19 cellular contexts compared by ENCODE assay signal in genomic region chr21:44702111-44702972, GRCh38. TPM values are rescaled to one million over a fixed set of nuclear protein-coding genes. Genes with fewer than 3 reads are reported as not detected.
A peak's percentile ranks its signal among the peaks of the same experiment; 100 is the strongest.
DNase-seq lines count a peak whose midpoint lies in the region; ATAC-seq, FAIRE-seq and TF ChIP-seq lines count a peak whose summit lies in the region.
"Had no signal": no experiment of that assay in that cellular context is flagged by ENCODE, and none has a peak within 500 bp of the region (broad histone marks: within the 10 kb centered on the region; RNA-seq: fewer than 3 reads in every experiment).

No MANE protein-coding gene starts in this region.

- H3K4me1 ChIP-seq in right atrium auricular region (no peaks in the 10 kb centered on the region), HepG2 (ENCODE audit: insufficient read depth, low read length) (peaks cover 71% of the 10 kb centered on the region)
- H3K4me1 ChIP-seq: adrenal gland had no signal

- TF ChIP-seq CTCF in right atrium auricular region (IDR thresholded peaks at IDR 0.05), result no peak
- no peak for TF ChIP-seq CTCF in HepG2 (CRISPR knock-in tag; IDR thresholded peaks at IDR 0.05)

- peak overlapping the region; percentile 60 for H3K4me2 ChIP-seq in HepG2 (ENCODE audit: low read depth, low read length)

- H3K36me3 ChIP-seq in right atrium auricular region (no peaks in the 10 kb centered on the region), HepG2 (replicated peaks in 1 of 2; ENCODE audit: control insufficient read depth in 1 of 2, insufficient read depth in 2 of 2, low read length in 2 of 2) (no peaks in the 10 kb centered on the region)
- H3K36me3 ChIP-seq: adrenal gland had no signal

- CTCF ChIA-PET in HepG2 (lab: Yijun Ruan, JAX; ENCODE audit: low intra/inter-chr PET ratio, low total read pairs), result no interaction called here

- 0 out of 2 replicates have a peak overlapping the region, but pooled peaks have one; percentile 9 for H3K9ac ChIP-seq in HepG2 (ENCODE audit: insufficient read depth, low read depth, low read length)

- POLR2A ChIA-PET in HepG2 (lab: Yijun Ruan, JAX), result no interaction called here

- no peak overlapping the region for H2AFZ ChIP-seq in HepG2 (ENCODE audit: low read length)

- no peak overlapping the region for H3K27ac ChIP-seq in right atrium auricular region
- no peak overlapping the region for H3K27ac ChIP-seq in HepG2 (ENCODE audit: extremely low read length, insufficient read depth, low read length)
- H3K27ac ChIP-seq: adrenal gland had no signal

- ATAC-seq in left ventricle myocardium superior, result no peak
- ATAC-seq in HepG2, result peak; percentile 14
- no peak for ATAC-seq in stimulated activated naive CD8-positive, alpha-beta T cell treated with anti-CD3 and anti-CD28 coated beads, Interleukin-15, Interleukin-2, amounts not matched to agents 100 U/mL and 50 U/mL, for 24 hours
- ATAC-seq in HG02840 (IDR thresholded peaks at IDR 0.05; ENCODE audit: low FRiP score, unreplicated experiment), result no peak

- BruUV-seq in HepG2 (replicated peaks; lab: Mats Ljungman, UMichigan), result no TSS peak

- H3K9me3 ChIP-seq in right atrium auricular region, result no peaks in the 10 kb centered on the region
- no peaks in the 10 kb centered on the region for H3K9me3 ChIP-seq in HepG2 (ENCODE audit: low read length)
- H3K9me3 ChIP-seq: adrenal gland had no signal

- no peak for TF ChIP-seq POLR2A in HepG2 (IDR thresholded peaks at IDR 0.05; ENCODE audit: insufficient read depth in 1 of 2, low read depth in 2 of 2, low read length in 2 of 2)

- peak; percentile 53 for DNase-seq in right atrium auricular region (ENCODE audit: low spot score)
- no peak for DNase-seq in left ventricle myocardium superior
- peak; percentile 8 to 54 for DNase-seq in NCI-H446 (lab: John Stamatoyannopoulos, UW)
- DNase-seq in HepG2 (ENCODE audit: low spot score), result no peak
- DNase-seq in stimulated activated naive CD8-positive, alpha-beta T cell treated with anti-CD3 and anti-CD28 coated beads, Interleukin-15, Interleukin-2, amounts not matched to agents 100 U/mL and 50 U/mL, for 24 hours, result no peak
- no peak for DNase-seq in GM19238 (ENCODE audit: insufficient read length, low spot score)
- no peak for DNase-seq in NCI-H510A treated with DMSO at 0.1 percent for 48 hours (lab: John Stamatoyannopoulos, UW)
- DNase-seq: EL, HFFc6, NCI-H187, NCI-H748 treated with DMSO at 0.1 percent for 48 hours had no signal

- no peak overlapping the region for H3K4me3 ChIP-seq in right atrium auricular region
- H3K4me3 ChIP-seq in HepG2 (replicated peaks in 1 of 3; ENCODE audit: insufficient read depth in 1 of 3, low read depth in 2 of 3, low read length in 3 of 3), result peak overlapping the region in 1 of 3 experiments; percentile 33; a peak in 1 of 6 replicates
- H3K4me3 ChIP-seq: adrenal gland had no signal

- intact Hi-C loops in left ventricle myocardium superior (cut with micrococcal nuclease) (no loop called here), HepG2 (cut with micrococcal nuclease; ENCODE audit: unreplicated experiment) (loop anchor here (5.0 kb wide), 1 partner anchor 35 kb away; no protein-coding TSS in a partner anchor)

- no peaks in the 10 kb centered on the region for H4K20me1 ChIP-seq in HepG2 (ENCODE audit: insufficient read depth, low read length)

- in situ Hi-C loops in HepG2 (cut with HindIII; ENCODE audit: extremely low pct_ligation_motif_present, low pct_unique_long_range_greater_than_20kb), result no loop called here

- H3K27me3 ChIP-seq in right atrium auricular region (peaks cover 0 to 13% of the 10 kb centered on the region in 2 donors), HepG2 (ENCODE audit: control insufficient read depth in 1 of 2, insufficient read depth in 2 of 2, low read length in 2 of 2) (peaks cover 5 to 17% of the 10 kb centered on the region in 2 experiments; a peak in 3 of 5 replicates)

- no peak for TF ChIP-seq RAD21 in HepG2 (CRISPR knock-in tag; IDR thresholded peaks at IDR 0.05)

- H3K79me2 ChIP-seq in HepG2 (ENCODE audit: insufficient read depth, low read length), result no peaks in the 10 kb centered on the region

- WGBS in HepG2 (ENCODE audit: low lambda C conversion rate), result 68% methylated on average over 9 of the region's 22 CpGs

- no peak for TF ChIP-seq EP300 in HepG2 (IDR thresholded peaks at IDR 0.05; ENCODE audit: low read depth in 2 of 2, low read length in 2 of 2)
- TF ChIP-seq EP300 in HepG2 (CRISPR knock-in tag; IDR thresholded peaks at IDR 0.05; ENCODE audit: borderline replicate concordance), result no peak

- FAIRE-seq in HepG2 (lab: Jason Lieb, UNC), result no peak

RNA-seq across cellular contexts. Expression of gene KRTAP10-12, which starts 5.4 kb away (rescaled TPM):
- total RNA-seq in right atrium auricular region, result not detected
- total RNA-seq in left ventricle myocardium superior, result not detected
- total RNA-seq in HepG2 (2016; rRNA removed; fragmentation: Illumina TruSeq; extraction: Trizol), result not detected in 2 replicates
- total RNA-seq in HepG2 (2016; cell fraction: cytosol; rRNA removed; fragmentation: Illumina TruSeq; extraction: Trizol; ENCODE audit: low read depth), result not detected in 2 replicates
- not detected in 2 replicates for total RNA-seq in HepG2 (2016; cell fraction: insoluble cytoplasmic fraction; rRNA removed; fragmentation: Illumina TruSeq; extraction: Trizol)
- not detected in 2 replicates for total RNA-seq in HepG2 (2016; cell fraction: membrane; rRNA removed; fragmentation: Illumina TruSeq; extraction: Trizol)
- total RNA-seq in HepG2 (2016; cell fraction: nucleus; rRNA removed; fragmentation: Illumina TruSeq; extraction: Trizol), result not detected in 2 replicates
- not detected in 2 replicates for polyA plus RNA-seq in HepG2 (2011; rRNA removed)
- not detected in 2 replicates for polyA plus RNA-seq in HepG2 (2011; cell fraction: cytosol; rRNA removed)
- not detected in 2 replicates for polyA plus RNA-seq in HepG2 (2011; cell fraction: nucleus; rRNA removed)
- polyA plus RNA-seq in HepG2 (2012), result not detected in 2 replicates
- not detected in 2 replicates for polyA plus RNA-seq in HepG2 (2016; cell fraction: cytosol; fragmentation: Illumina TruSeq; extraction: Trizol; ENCODE audit: low read depth)
- not detected in 2 replicates for polyA plus RNA-seq in HepG2 (2016; cell fraction: insoluble cytoplasmic fraction; fragmentation: Illumina TruSeq; extraction: Trizol; ENCODE audit: low read depth)
- not detected in 2 replicates for polyA plus RNA-seq in HepG2 (2016; cell fraction: membrane; fragmentation: Illumina TruSeq; extraction: Trizol; ENCODE audit: low read depth)
- polyA plus RNA-seq in HepG2 (2016; cell fraction: nucleus; fragmentation: Illumina TruSeq; extraction: Trizol; ENCODE audit: insufficient read depth, low read depth), result not detected in 2 replicates
- polyA minus RNA-seq in HepG2 (2011; rRNA and poly(A)+ RNA removed; ENCODE audit: low replicate concordance), result not detected in 2 replicates
- polyA minus RNA-seq in HepG2 (2011; cell fraction: cytosol; rRNA and poly(A)+ RNA removed), result not detected in 2 replicates
- not detected in 2 replicates for polyA minus RNA-seq in HepG2 (2011; cell fraction: nucleus; rRNA and poly(A)+ RNA removed)
- total RNA-seq: activated T-helper 2 cell treated with anti-CD3 and anti-CD28 coated beads, Interferon-gamma antibody, Interleukin-2, Interleukin-4, amounts not matched to agents 10 μg/mL and 5 μg/mL and 100 μg/mL, durations not matched to agents 14 hours and 24 hours and 36 hours; adrenal gland; cardiac septum; CD8-positive, alpha-beta memory T cell; HFFc6; HT1080; kidney epithelial cell; neural crest cell had no signal
- polyA plus RNA-seq: adrenal gland; CD8-positive, alpha-beta memory T cell had no signal

RNA-seq across cellular contexts. Expression of gene TSPEAR, which starts 9.0 kb away (rescaled TPM):
- total RNA-seq in right atrium auricular region (not detected), left ventricle myocardium superior (2.7 TPM), HepG2 (2016; rRNA removed; fragmentation: Illumina TruSeq; extraction: Trizol) (0.07 and 0.18 TPM in 2 replicates)
- total RNA-seq in HepG2 (2016; cell fraction: cytosol; rRNA removed; fragmentation: Illumina TruSeq; extraction: Trizol; ENCODE audit: low read depth), result 0.09 TPM in 1 of 2 replicates, not detected in the other
- 0.10 and 0.19 TPM in 2 replicates for total RNA-seq in HepG2 (2016; cell fraction: insoluble cytoplasmic fraction; rRNA removed; fragmentation: Illumina TruSeq; extraction: Trizol)
- total RNA-seq in HepG2 (2016; cell fraction: membrane; rRNA removed; fragmentation: Illumina TruSeq; extraction: Trizol), result 0.24 and 0.28 TPM in 2 replicates
- 0.16 TPM in 1 of 2 replicates, not detected in the other for total RNA-seq in HepG2 (2016; cell fraction: nucleus; rRNA removed; fragmentation: Illumina TruSeq; extraction: Trizol)
- polyA plus RNA-seq in HepG2 (2011; rRNA removed), result 0.32 and 0.33 TPM in 2 replicates
- 0.28 and 0.32 TPM in 2 replicates for polyA plus RNA-seq in HepG2 (2011; cell fraction: cytosol; rRNA removed)
- polyA plus RNA-seq in HepG2 (2011; cell fraction: nucleus; rRNA removed), result 0.59 and 0.71 TPM in 2 replicates
- 0.63 and 0.68 TPM in 2 replicates for polyA plus RNA-seq in HepG2 (2012)
- polyA plus RNA-seq in HepG2 (2016; cell fraction: cytosol; fragmentation: Illumina TruSeq; extraction: Trizol; ENCODE audit: low read depth), result 0.10 and 0.12 TPM in 2 replicates
- polyA plus RNA-seq in HepG2 (2016; cell fraction: insoluble cytoplasmic fraction; fragmentation: Illumina TruSeq; extraction: Trizol; ENCODE audit: low read depth), result 0.19 and 0.25 TPM in 2 replicates
- 0.31 and 0.42 TPM in 2 replicates for polyA plus RNA-seq in HepG2 (2016; cell fraction: membrane; fragmentation: Illumina TruSeq; extraction: Trizol; ENCODE audit: low read depth)
- polyA plus RNA-seq in HepG2 (2016; cell fraction: nucleus; fragmentation: Illumina TruSeq; extraction: Trizol; ENCODE audit: insufficient read depth, low read depth), result 0.11 TPM in 1 of 2 replicates, not detected in the other
- 0.82 TPM in 1 of 2 replicates, not detected in the other for polyA minus RNA-seq in HepG2 (2011; rRNA and poly(A)+ RNA removed; ENCODE audit: low replicate concordance)
- 0.18 and 0.20 TPM in 2 replicates for polyA minus RNA-seq in HepG2 (2011; cell fraction: cytosol; rRNA and poly(A)+ RNA removed)
- 0.26 and 0.37 TPM in 2 replicates for polyA minus RNA-seq in HepG2 (2011; cell fraction: nucleus; rRNA and poly(A)+ RNA removed)
- total RNA-seq: activated T-helper 2 cell treated with anti-CD3 and anti-CD28 coated beads, Interferon-gamma antibody, Interleukin-2, Interleukin-4, amounts not matched to agents 10 μg/mL and 5 μg/mL and 100 μg/mL, durations not matched to agents 14 hours and 24 hours and 36 hours; adrenal gland; cardiac septum; CD8-positive, alpha-beta memory T cell; HFFc6; HT1080; kidney epithelial cell; neural crest cell had no signal
- polyA plus RNA-seq: adrenal gland had no signal

RNA-seq across cellular contexts. Expression of gene KRTAP12-1, which starts 20.4 kb away (rescaled TPM):
- total RNA-seq in right atrium auricular region (not detected), left ventricle myocardium superior (not detected), HepG2 (2016; rRNA removed; fragmentation: Illumina TruSeq; extraction: Trizol) (not detected in 2 replicates)
- total RNA-seq in HepG2 (2016; cell fraction: cytosol; rRNA removed; fragmentation: Illumina TruSeq; extraction: Trizol; ENCODE audit: low read depth), result not detected in 2 replicates
- not detected in 2 replicates for total RNA-seq in HepG2 (2016; cell fraction: insoluble cytoplasmic fraction; rRNA removed; fragmentation: Illumina TruSeq; extraction: Trizol)
- not detected in 2 replicates for total RNA-seq in HepG2 (2016; cell fraction: membrane; rRNA removed; fragmentation: Illumina TruSeq; extraction: Trizol)
- total RNA-seq in HepG2 (2016; cell fraction: nucleus; rRNA removed; fragmentation: Illumina TruSeq; extraction: Trizol), result not detected in 2 replicates
- polyA plus RNA-seq in HepG2 (2011; rRNA removed), result 0.13 TPM in 1 of 2 replicates, not detected in the other
- polyA plus RNA-seq in HepG2 (2011; cell fraction: cytosol; rRNA removed), result not detected in 2 replicates
- polyA plus RNA-seq in HepG2 (2011; cell fraction: nucleus; rRNA removed), result 0.40 TPM in 1 of 2 replicates, not detected in the other
- polyA plus RNA-seq in HepG2 (2012), result not detected in 2 replicates
- not detected in 2 replicates for polyA plus RNA-seq in HepG2 (2016; cell fraction: cytosol; fragmentation: Illumina TruSeq; extraction: Trizol; ENCODE audit: low read depth)
- not detected in 2 replicates for polyA plus RNA-seq in HepG2 (2016; cell fraction: insoluble cytoplasmic fraction; fragmentation: Illumina TruSeq; extraction: Trizol; ENCODE audit: low read depth)
- not detected in 2 replicates for polyA plus RNA-seq in HepG2 (2016; cell fraction: membrane; fragmentation: Illumina TruSeq; extraction: Trizol; ENCODE audit: low read depth)
- not detected in 2 replicates for polyA plus RNA-seq in HepG2 (2016; cell fraction: nucleus; fragmentation: Illumina TruSeq; extraction: Trizol; ENCODE audit: insufficient read depth, low read depth)
- polyA minus RNA-seq in HepG2 (2011; rRNA and poly(A)+ RNA removed; ENCODE audit: low replicate concordance), result not detected in 2 replicates
- not detected in 2 replicates for polyA minus RNA-seq in HepG2 (2011; cell fraction: cytosol; rRNA and poly(A)+ RNA removed)
- polyA minus RNA-seq in HepG2 (2011; cell fraction: nucleus; rRNA and poly(A)+ RNA removed), result not detected in 2 replicates
- total RNA-seq: activated T-helper 2 cell treated with anti-CD3 and anti-CD28 coated beads, Interferon-gamma antibody, Interleukin-2, Interleukin-4, amounts not matched to agents 10 μg/mL and 5 μg/mL and 100 μg/mL, durations not matched to agents 14 hours and 24 hours and 36 hours; adrenal gland; cardiac septum; CD8-positive, alpha-beta memory T cell; HFFc6; HT1080; kidney epithelial cell; neural crest cell had no signal
- polyA plus RNA-seq: adrenal gland; CD8-positive, alpha-beta memory T cell had no signal

RNA-seq across cellular contexts. Expression of gene KRTAP12-2, which starts 35.6 kb away (rescaled TPM):
- total RNA-seq in right atrium auricular region, result not detected
- not detected for total RNA-seq in left ventricle myocardium superior
- total RNA-seq in HepG2 (2016; rRNA removed; fragmentation: Illumina TruSeq; extraction: Trizol), result not detected in 2 replicates
- total RNA-seq in HepG2 (2016; cell fraction: cytosol; rRNA removed; fragmentation: Illumina TruSeq; extraction: Trizol; ENCODE audit: low read depth), result not detected in 2 replicates
- not detected in 2 replicates for total RNA-seq in HepG2 (2016; cell fraction: insoluble cytoplasmic fraction; rRNA removed; fragmentation: Illumina TruSeq; extraction: Trizol)
- total RNA-seq in HepG2 (2016; cell fraction: membrane; rRNA removed; fragmentation: Illumina TruSeq; extraction: Trizol), result not detected in 2 replicates
- total RNA-seq in HepG2 (2016; cell fraction: nucleus; rRNA removed; fragmentation: Illumina TruSeq; extraction: Trizol), result not detected in 2 replicates
- not detected in 2 replicates for polyA plus RNA-seq in HepG2 (2011; rRNA removed)
- polyA plus RNA-seq in HepG2 (2011; cell fraction: cytosol; rRNA removed), result not detected in 2 replicates
- not detected in 2 replicates for polyA plus RNA-seq in HepG2 (2011; cell fraction: nucleus; rRNA removed)
- not detected in 2 replicates for polyA plus RNA-seq in HepG2 (2012)
- polyA plus RNA-seq in HepG2 (2016; cell fraction: cytosol; fragmentation: Illumina TruSeq; extraction: Trizol; ENCODE audit: low read depth), result not detected in 2 replicates
- polyA plus RNA-seq in HepG2 (2016; cell fraction: insoluble cytoplasmic fraction; fragmentation: Illumina TruSeq; extraction: Trizol; ENCODE audit: low read depth), result not detected in 2 replicates
- not detected in 2 replicates for polyA plus RNA-seq in HepG2 (2016; cell fraction: membrane; fragmentation: Illumina TruSeq; extraction: Trizol; ENCODE audit: low read depth)
- polyA plus RNA-seq in HepG2 (2016; cell fraction: nucleus; fragmentation: Illumina TruSeq; extraction: Trizol; ENCODE audit: insufficient read depth, low read depth), result not detected in 2 replicates
- not detected in 2 replicates for polyA minus RNA-seq in HepG2 (2011; rRNA and poly(A)+ RNA removed; ENCODE audit: low replicate concordance)
- not detected in 2 replicates for polyA minus RNA-seq in HepG2 (2011; cell fraction: cytosol; rRNA and poly(A)+ RNA removed)
- not detected in 2 replicates for polyA minus RNA-seq in HepG2 (2011; cell fraction: nucleus; rRNA and poly(A)+ RNA removed)
- total RNA-seq: activated T-helper 2 cell treated with anti-CD3 and anti-CD28 coated beads, Interferon-gamma antibody, Interleukin-2, Interleukin-4, amounts not matched to agents 10 μg/mL and 5 μg/mL and 100 μg/mL, durations not matched to agents 14 hours and 24 hours and 36 hours; adrenal gland; cardiac septum; CD8-positive, alpha-beta memory T cell; HFFc6; HT1080; kidney epithelial cell; neural crest cell had no signal
- polyA plus RNA-seq: adrenal gland; CD8-positive, alpha-beta memory T cell had no signal

RNA-seq across cellular contexts. Expression of gene KRTAP12-3, which starts 44.6 kb away (rescaled TPM):
- total RNA-seq in right atrium auricular region (not detected), left ventricle myocardium superior (not detected), HepG2 (2016; rRNA removed; fragmentation: Illumina TruSeq; extraction: Trizol) (not detected in 2 replicates)
- total RNA-seq in HepG2 (2016; cell fraction: cytosol; rRNA removed; fragmentation: Illumina TruSeq; extraction: Trizol; ENCODE audit: low read depth), result not detected in 2 replicates
- not detected in 2 replicates for total RNA-seq in HepG2 (2016; cell fraction: insoluble cytoplasmic fraction; rRNA removed; fragmentation: Illumina TruSeq; extraction: Trizol)
- total RNA-seq in HepG2 (2016; cell fraction: membrane; rRNA removed; fragmentation: Illumina TruSeq; extraction: Trizol), result not detected in 2 replicates
- not detected in 2 replicates for total RNA-seq in HepG2 (2016; cell fraction: nucleus; rRNA removed; fragmentation: Illumina TruSeq; extraction: Trizol)
- not detected in 2 replicates for polyA plus RNA-seq in HepG2 (2011; rRNA removed)
- not detected in 2 replicates for polyA plus RNA-seq in HepG2 (2011; cell fraction: cytosol; rRNA removed)
- not detected in 2 replicates for polyA plus RNA-seq in HepG2 (2011; cell fraction: nucleus; rRNA removed)
- polyA plus RNA-seq in HepG2 (2012), result not detected in 2 replicates
- polyA plus RNA-seq in HepG2 (2016; cell fraction: cytosol; fragmentation: Illumina TruSeq; extraction: Trizol; ENCODE audit: low read depth), result not detected in 2 replicates
- not detected in 2 replicates for polyA plus RNA-seq in HepG2 (2016; cell fraction: insoluble cytoplasmic fraction; fragmentation: Illumina TruSeq; extraction: Trizol; ENCODE audit: low read depth)
- polyA plus RNA-seq in HepG2 (2016; cell fraction: membrane; fragmentation: Illumina TruSeq; extraction: Trizol; ENCODE audit: low read depth), result not detected in 2 replicates
- polyA plus RNA-seq in HepG2 (2016; cell fraction: nucleus; fragmentation: Illumina TruSeq; extraction: Trizol; ENCODE audit: insufficient read depth, low read depth), result not detected in 2 replicates
- not detected in 2 replicates for polyA minus RNA-seq in HepG2 (2011; rRNA and poly(A)+ RNA removed; ENCODE audit: low replicate concordance)
- polyA minus RNA-seq in HepG2 (2011; cell fraction: cytosol; rRNA and poly(A)+ RNA removed), result not detected in 2 replicates
- not detected in 2 replicates for polyA minus RNA-seq in HepG2 (2011; cell fraction: nucleus; rRNA and poly(A)+ RNA removed)
- total RNA-seq: activated T-helper 2 cell treated with anti-CD3 and anti-CD28 coated beads, Interferon-gamma antibody, Interleukin-2, Interleukin-4, amounts not matched to agents 10 μg/mL and 5 μg/mL and 100 μg/mL, durations not matched to agents 14 hours and 24 hours and 36 hours; adrenal gland; cardiac septum; CD8-positive, alpha-beta memory T cell; HFFc6; HT1080; kidney epithelial cell; neural crest cell had no signal
- polyA plus RNA-seq: adrenal gland; CD8-positive, alpha-beta memory T cell had no signal

Comparison
In these comparisons a context has a peak if more than half of its experiments do, and no peak if none do; other contexts are left out.
1. DNase-seq: peak in right atrium auricular region (single experiment) and NCI-H446 (2 of 2); none in left ventricle myocardium superior (single experiment), HepG2 (single experiment), stimulated activated naive CD8-positive, alpha-beta T cell treated with anti-CD3 and anti-CD28 coated beads, Interleukin-15, Interleukin-2, amounts not matched to agents 100 U/mL and 50 U/mL, for 24 hours (single experiment), GM19238 (single experiment) and NCI-H510A treated with DMSO at 0.1 percent for 48 hours (single experiment).